ENCODE assay signal across 27 cellular contexts in genomic region chr12:5969974-5970690, GRCh38. TPM values are rescaled to one million over a fixed set of nuclear protein-coding genes. Genes with fewer than 3 reads are reported as not detected.
DNase-seq lines count a peak whose midpoint lies in the region; ATAC-seq and TF ChIP-seq lines count a peak whose summit lies in the region.
"Had no signal": no experiment of that assay in that cellular context is flagged by ENCODE, and none has a peak within 500 bp of the region (broad histone marks: within the 10 kb centered on the region; RNA-seq: fewer than 3 reads in every experiment).

No MANE protein-coding gene starts in this region.

- H3K36me3 Mint-ChIP-seq in progenitor cell of endocrine pancreas (ENCODE audit: insufficient read depth): no peaks in the 10 kb centered on the region
- no peaks in the 10 kb centered on the region for H3K36me3 Mint-ChIP-seq in stimulated activated memory B cell treated with anti-CD40 and anti-IgM and Interleukin-4, amounts not matched to agents 10 μg/mL and 1 μg/mL and 100 μg/mL, for 72 hours
- H3K36me3 Mint-ChIP-seq: activated naive CD8-positive, alpha-beta T cell treated with anti-CD3 and anti-CD28 coated beads, Interleukin-2, amount 10 ng/mL, durations not matched to agents 7 days and 5 days; CD14-positive monocyte had no signal

- no peaks in the 10 kb centered on the region for H3K27me3 ChIP-seq in foreskin keratinocyte

- H3K4me3 Mint-ChIP-seq in progenitor cell of endocrine pancreas (ENCODE audit: low read depth): no peak overlapping the region
- H3K4me3 Mint-ChIP-seq in stimulated activated memory B cell treated with anti-CD40 and anti-IgM and Interleukin-4, amounts not matched to agents 10 μg/mL and 1 μg/mL and 100 μg/mL, for 72 hours: no peak overlapping the region
- H3K4me3 Mint-ChIP-seq: activated CD4-positive, alpha-beta T cell treated with anti-CD3 and anti-CD28 coated beads, Interleukin-2, amount 10 ng/mL, durations not matched to agents 24 days and 14 days; activated naive CD8-positive, alpha-beta T cell treated with anti-CD3 and anti-CD28 coated beads, Interleukin-2, amount 10 ng/mL, durations not matched to agents 7 days and 5 days; CD14-positive monocyte; GM23338; nephron progenitor cell had no signal

- intact Hi-C loops in left ventricle myocardium superior (cut with micrococcal nuclease): no loop called here

- TF ChIP-seq CTCF in WI38 (IDR thresholded peaks at IDR 0.05; ENCODE audit: low read depth, low read length): peak; percentile 21; the same call in 1 of the 2 replicates
- TF ChIP-seq CTCF in foreskin keratinocyte (conservative IDR thresholded peaks at IDR 0.05): peak; percentile 9
- TF ChIP-seq CTCF in progenitor cell of endocrine pancreas (IDR thresholded peaks at IDR 0.05; ENCODE audit: unreplicated experiment): peak; percentile 28

- peaks cover 41% of the 10 kb centered on the region for H3K27me3 Mint-ChIP-seq in progenitor cell of endocrine pancreas
- peaks cover 68% of the 10 kb centered on the region for H3K27me3 Mint-ChIP-seq in stimulated activated memory B cell treated with anti-CD40 and anti-IgM and Interleukin-4, amounts not matched to agents 10 μg/mL and 1 μg/mL and 100 μg/mL, for 72 hours

- no peaks in the 10 kb centered on the region for H3K4me1 ChIP-seq in foreskin keratinocyte
- H3K4me1 ChIP-seq: prostate gland, tibial artery had no signal

- no peak overlapping the region for H3K27ac ChIP-seq in foreskin keratinocyte
- H3K27ac ChIP-seq: prostate gland, tibial artery, VCaP had no signal

- H3K4me1 Mint-ChIP-seq in progenitor cell of endocrine pancreas (ENCODE audit: low read depth): peaks cover 3% of the 10 kb centered on the region
- H3K4me1 Mint-ChIP-seq in stimulated activated memory B cell treated with anti-CD40 and anti-IgM and Interleukin-4, amounts not matched to agents 10 μg/mL and 1 μg/mL and 100 μg/mL, for 72 hours: no peaks in the 10 kb centered on the region
- H3K4me1 Mint-ChIP-seq: activated CD4-positive, alpha-beta T cell treated with anti-CD3 and anti-CD28 coated beads, Interleukin-2, amount 10 ng/mL, durations not matched to agents 24 days and 14 days; activated naive CD8-positive, alpha-beta T cell treated with anti-CD3 and anti-CD28 coated beads, Interleukin-2, amount 10 ng/mL, durations not matched to agents 7 days and 5 days had no signal

- no peak overlapping the region for H3K4me3 ChIP-seq in WI38 (ENCODE audit: low read depth, low read length)
- H3K4me3 ChIP-seq: GM23338, prostate gland, tibial artery had no signal

- no peak for ATAC-seq in foreskin keratinocyte
- no peak for ATAC-seq in stimulated activated memory B cell treated with anti-CD40 and anti-IgM and Interleukin-4, amounts not matched to agents 10 μg/mL and 1 μg/mL and 100 μg/mL, for 72 hours
- ATAC-seq in left ventricle myocardium superior: no peak
- ATAC-seq: GM23338, sciatic nerve had no signal

- H3K9me3 Mint-ChIP-seq in progenitor cell of endocrine pancreas (ENCODE audit: low read depth): no peaks in the 10 kb centered on the region
- no peaks in the 10 kb centered on the region for H3K9me3 Mint-ChIP-seq in stimulated activated memory B cell treated with anti-CD40 and anti-IgM and Interleukin-4, amounts not matched to agents 10 μg/mL and 1 μg/mL and 100 μg/mL, for 72 hours
- H3K9me3 Mint-ChIP-seq: activated CD4-positive, alpha-beta T cell treated with anti-CD3 and anti-CD28 coated beads, Interleukin-2, amount 10 ng/mL, durations not matched to agents 24 days and 14 days; activated naive CD8-positive, alpha-beta T cell treated with anti-CD3 and anti-CD28 coated beads, Interleukin-2, amount 10 ng/mL, durations not matched to agents 7 days and 5 days; GM23338; nephron progenitor cell had no signal

- DNase-seq in Daoy (ENCODE audit: low read depth): peak; percentile 20
- no peak for DNase-seq in foreskin keratinocyte
- DNase-seq in progenitor cell of endocrine pancreas (ENCODE audit: low spot score, unreplicated experiment): no peak
- DNase-seq in left ventricle myocardium superior: no peak
- DNase-seq in NCI-H82 (lab: John Stamatoyannopoulos, UW): no peak
- DNase-seq: activated CD4-positive, alpha-beta T cell treated with anti-CD3 and anti-CD28 coated beads, Interleukin-2, amount 10 ng/mL, durations not matched to agents 24 days and 14 days; activated effector memory CD4-positive, alpha-beta T cell treated with anti-CD3 and anti-CD28 coated beads, Interleukin-2, amount 50 U/mL, for 16 hours; activated naive CD8-positive, alpha-beta T cell treated with anti-CD3 and anti-CD28 coated beads, Interleukin-2, amount 10 ng/mL, durations not matched to agents 7 days and 5 days; aorta; cortex of kidney; mammary epithelial cell; NCI-H146; NCI-H2107; NCI-H748 treated with DMSO at 0.1 percent for 48 hours; nephron progenitor cell; stimulated activated CD4-positive, alpha-beta T cell treated with anti-CD3 and anti-CD28 coated beads, Interleukin-2, amount 100 ng/mL, for 48 hours; SW 1271; T-helper 9 cell; tibial artery had no signal

- no peak overlapping the region for H3K27ac Mint-ChIP-seq in progenitor cell of endocrine pancreas
- no peak overlapping the region for H3K27ac Mint-ChIP-seq in stimulated activated memory B cell treated with anti-CD40 and anti-IgM and Interleukin-4, amounts not matched to agents 10 μg/mL and 1 μg/mL and 100 μg/mL, for 72 hours
- H3K27ac Mint-ChIP-seq: activated CD4-positive, alpha-beta T cell treated with anti-CD3 and anti-CD28 coated beads, Interleukin-2, amount 10 ng/mL, durations not matched to agents 24 days and 14 days; activated naive CD8-positive, alpha-beta T cell treated with anti-CD3 and anti-CD28 coated beads, Interleukin-2, amount 10 ng/mL, durations not matched to agents 7 days and 5 days; GM23338; nephron progenitor cell had no signal

RNA-seq across cellular contexts. Expression of gene ANO2, which starts 25.1 kb away (rescaled TPM):
- total RNA-seq in Daoy (2014; rRNA removed; shearing (Covaris generic)): 1.2 and 3.0 TPM in 2 replicates
- total RNA-seq in foreskin keratinocyte (not detected in 2 replicates), progenitor cell of endocrine pancreas (2.8 and 3.5 TPM in 2 replicates), left ventricle myocardium superior (16.1 TPM)
- polyA plus RNA-seq in foreskin keratinocyte: 0.04 TPM in 1 of 2 replicates, not detected in the other
- total RNA-seq: activated CD4-positive, alpha-beta T cell treated with anti-CD3 and anti-CD28 coated beads, Interleukin-2, amount 10 ng/mL, durations not matched to agents 24 days and 14 days; activated CD8-positive, alpha-beta memory T cell treated with anti-CD3 and anti-CD28 coated beads for 36 hours; activated naive CD8-positive, alpha-beta T cell treated with anti-CD3 and anti-CD28 coated beads, Interleukin-2, amount 10 ng/mL, durations not matched to agents 7 days and 5 days had no signal
- polyA plus RNA-seq: CD14-positive monocyte had no signal
